15 cellular contexts compared by ENCODE assay signal in genomic region chr2:24313744-24314632, GRCh38. TPM values are rescaled to one million over a fixed set of nuclear protein-coding genes. Genes with fewer than 3 reads are reported as not detected.
DNase-seq lines count a peak whose midpoint lies in the region; ATAC-seq, FAIRE-seq and TF ChIP-seq lines count a peak whose summit lies in the region.
"Had no signal": no experiment of that assay in that cellular context is flagged by ENCODE, and none has a peak within 500 bp of the region (broad histone marks: within the 10 kb centered on the region; RNA-seq: fewer than 3 reads in every experiment).

No MANE protein-coding gene starts in this region.

- no peaks in the 10 kb centered on the region for H3K79me2 ChIP-seq in keratinocyte (ENCODE audit: control insufficient read depth, insufficient read depth, low read length)

- peak overlapping the region in 1 of 7 donors; percentile 1 for H3K4me3 Mint-ChIP-seq in CD8-positive, alpha-beta memory T cell
- H3K4me3 Mint-ChIP-seq: mesothelial cell of epicardium, type B pancreatic cell had no signal

- CTCF ChIA-PET in CD8-positive, alpha-beta memory T cell (lab: Charles Lee), result no interaction called here

- peak overlapping the region in 5 of 8 donors; percentile 18 to 77 (median 42) for H3K27ac Mint-ChIP-seq in CD8-positive, alpha-beta memory T cell
- H3K27ac Mint-ChIP-seq: mesothelial cell of epicardium, type B pancreatic cell had no signal

- H3K4me1 ChIP-seq in CD8-positive, alpha-beta memory T cell (ENCODE audit: insufficient read depth, low read length), result no peaks in the 10 kb centered on the region
- peaks cover 3% of the 10 kb centered on the region for H3K4me1 ChIP-seq in keratinocyte (ENCODE audit: control insufficient read depth, extremely low read depth, insufficient read depth, low read length)

- H3K4me2 ChIP-seq in keratinocyte (ENCODE audit: control insufficient read depth, extremely low read depth, insufficient read depth, low read depth, low read length), result no peak overlapping the region

- H4K20me1 ChIP-seq in keratinocyte (ENCODE audit: control insufficient read depth, extremely low read depth, insufficient read depth, low read length), result no peaks in the 10 kb centered on the region

- H2AFZ ChIP-seq in keratinocyte (ENCODE audit: control insufficient read depth, low read length), result no peak overlapping the region

- dilution Hi-C loops in keratinocyte (cut with MboI; ENCODE audit: extremely low pct_ligation_motif_present, low sequenced_read_pairs), result no loop called here

- H3K36me3 ChIP-seq in CD8-positive, alpha-beta memory T cell (ENCODE audit: insufficient read depth, low read length), result peaks cover 24% of the 10 kb centered on the region
- H3K36me3 ChIP-seq in keratinocyte (ENCODE audit: control insufficient read depth in 2 of 2, extremely low read depth in 1 of 2, insufficient read depth in 2 of 2, low read length in 2 of 2), result peaks cover 4% of the 10 kb centered on the region in 2 experiments

- no peak for TF ChIP-seq CTCF in keratinocyte (optimal IDR thresholded peaks at IDR 0.05 in 1 of 3, IDR thresholded peaks at IDR 0.05 in 1 of 3, conservative IDR thresholded peaks at IDR 0.05 in 1 of 3; ENCODE audit: extremely low read depth in 1 of 3, insufficient read depth in 2 of 3, low read length in 3 of 3)

- ATAC-seq in GM19463 (IDR thresholded peaks at IDR 0.05; ENCODE audit: unreplicated experiment) (peak; percentile 33), SK-N-SH treated with all-trans-retinoic acid at 6 μM for 48 hours (peak; percentile 69), GM21576 (IDR thresholded peaks at IDR 0.05; ENCODE audit: unreplicated experiment) (no peak)
- ATAC-seq: K562 had no signal

- no peaks in the 10 kb centered on the region for H3K27me3 Mint-ChIP-seq in CD8-positive, alpha-beta memory T cell
- H3K27me3 Mint-ChIP-seq: type B pancreatic cell had no signal

- peaks cover 2% of the 10 kb centered on the region for H3K9me1 ChIP-seq in keratinocyte (ENCODE audit: control insufficient read depth, extremely low read depth, insufficient read depth, low read length)

- peak; percentile 29 for FAIRE-seq in keratinocyte (lab: Jason Lieb, UNC)
- FAIRE-seq: D721Med, K562 had no signal

- H3K27ac ChIP-seq in CD8-positive, alpha-beta memory T cell (ENCODE audit: low read depth, low read length), result no peak overlapping the region
- no peak overlapping the region for H3K27ac ChIP-seq in keratinocyte (ENCODE audit: control insufficient read depth, insufficient read depth, low read length)

- no peaks in the 10 kb centered on the region for H3K27me3 ChIP-seq in CD8-positive, alpha-beta memory T cell (ENCODE audit: insufficient read depth, low read length, poor library complexity, severe bottlenecking)
- H3K27me3 ChIP-seq in keratinocyte (ENCODE audit: control insufficient read depth, extremely low read depth, insufficient read depth, low read length), result no peaks in the 10 kb centered on the region

- POLR2A ChIA-PET in CD8-positive, alpha-beta memory T cell (lab: Charles Lee), result no interaction called here

- H3K4me3 ChIP-seq in CD8-positive, alpha-beta memory T cell (ENCODE audit: low read length), result no peak overlapping the region
- H3K4me3 ChIP-seq in keratinocyte (ENCODE audit: control insufficient read depth in 2 of 3, extremely low read depth in 1 of 3, insufficient read depth in 2 of 3, low read depth in 1 of 3, low read length in 3 of 3), result no peak overlapping the region
- H3K4me3 ChIP-seq: K562 had no signal

- H3K4me1 Mint-ChIP-seq in CD8-positive, alpha-beta memory T cell, result peaks cover 32 to 49% (median 43%) of the 10 kb centered on the region in 3 donors
- H3K4me1 Mint-ChIP-seq: mesothelial cell of epicardium had no signal

- H3K9me3 ChIP-seq in CD8-positive, alpha-beta memory T cell (ENCODE audit: low read length), result no peaks in the 10 kb centered on the region
- H3K9me3 ChIP-seq in keratinocyte (ENCODE audit: control insufficient read depth, low read depth, low read length), result no peaks in the 10 kb centered on the region

- no peaks in the 10 kb centered on the region for H3K9me3 Mint-ChIP-seq in CD8-positive, alpha-beta memory T cell
- H3K9me3 Mint-ChIP-seq: type B pancreatic cell had no signal

- peaks cover 0 to 55% (median 8%) of the 10 kb centered on the region in 3 donors for H3K36me3 Mint-ChIP-seq in CD8-positive, alpha-beta memory T cell

- DNase-seq in CD8-positive, alpha-beta memory T cell, result no peak
- DNase-seq in keratinocyte (ENCODE audit: low read depth, low spot score) (no peak), NCI-H187 (lab: John Stamatoyannopoulos, UW) (no peak), islet precursor cell (no peak)
- no peak for DNase-seq in activated effector memory CD4-positive, alpha-beta T cell treated with anti-CD3 and anti-CD28 coated beads, Interleukin-2, amount 50 U/mL, for 16 hours
- DNase-seq: NCI-H2029 treated with DMSO at 0.1 percent for 48 hours, retina, T1000 had no signal

- H3K9ac ChIP-seq in keratinocyte (ENCODE audit: control insufficient read depth, extremely low read depth, insufficient read depth, low read length), result no peak overlapping the region

TF ChIP-seq in SK-N-SH treated with all-trans-retinoic acid at 6 μM for 48 hours, 23 proteins besides CTCF, POLR2A, EP300 and RAD21 (continues in another document):
- TF ChIP-seq TSHZ2 (CRISPR knock-in tag; IDR thresholded peaks at IDR 0.05) (no peak), PATZ1 (CRISPR knock-in tag; IDR thresholded peaks at IDR 0.05; ENCODE audit: borderline replicate concordance) (no peak), ARNTL (CRISPR knock-in tag; IDR thresholded peaks at IDR 0.05; ENCODE audit: borderline replicate concordance, low read depth) (no peak), CSRNP3 (CRISPR knock-in tag; IDR thresholded peaks at IDR 0.05) (no peak), ZNF8 (CRISPR knock-in tag; IDR thresholded peaks at IDR 0.05) (no peak), BACH2 (CRISPR knock-in tag; IDR thresholded peaks at IDR 0.05; ENCODE audit: borderline replicate concordance) (no peak), OSR1 (CRISPR knock-in tag; IDR thresholded peaks at IDR 0.05) (no peak), PPARA (CRISPR knock-in tag; IDR thresholded peaks at IDR 0.05; ENCODE audit: borderline replicate concordance) (no peak), ZC3H10 (CRISPR knock-in tag; IDR thresholded peaks at IDR 0.05) (no peak)

RNA-seq across cellular contexts. Expression of gene ITSN2, which starts 46.3 kb away (rescaled TPM):
- 10 to 100 TPM; 71.2 to 76.1 TPM for total RNA-seq in CD8-positive, alpha-beta memory T cell
- 76.7 TPM for polyA plus RNA-seq in CD8-positive, alpha-beta memory T cell
- 15.2 to 19.7 TPM (median 17.8 TPM) in 3 replicates for polyA plus RNA-seq in keratinocyte
- polyA plus RNA-seq in keratinocyte (2011; ENCODE audit: low read depth), result 77.9 TPM
- 8.7 and 17.7 TPM in 2 replicates for polyA plus RNA-seq in keratinocyte (2011; cell fraction: cytosol; rRNA removed)
- 48.3 and 60.1 TPM in 2 replicates for polyA plus RNA-seq in keratinocyte (2011; cell fraction: nucleus; rRNA removed)
- polyA plus RNA-seq in keratinocyte (2012; ENCODE audit: low replicate concordance), result 13.5 and 36.6 TPM in 2 replicates
- 22.6 to 38.2 TPM (median 34.2 TPM) in 3 replicates for polyA minus RNA-seq in keratinocyte
- polyA minus RNA-seq in keratinocyte (2011; cell fraction: cytosol; rRNA and poly(A)+ RNA removed), result 14.8 TPM
- 24.3 and 40.1 TPM in 2 replicates for polyA minus RNA-seq in keratinocyte (2011; cell fraction: nucleus; rRNA and poly(A)+ RNA removed)
